Comparison of ENCODE assay signal across 15 cellular contexts in the genomic region with DNA sequence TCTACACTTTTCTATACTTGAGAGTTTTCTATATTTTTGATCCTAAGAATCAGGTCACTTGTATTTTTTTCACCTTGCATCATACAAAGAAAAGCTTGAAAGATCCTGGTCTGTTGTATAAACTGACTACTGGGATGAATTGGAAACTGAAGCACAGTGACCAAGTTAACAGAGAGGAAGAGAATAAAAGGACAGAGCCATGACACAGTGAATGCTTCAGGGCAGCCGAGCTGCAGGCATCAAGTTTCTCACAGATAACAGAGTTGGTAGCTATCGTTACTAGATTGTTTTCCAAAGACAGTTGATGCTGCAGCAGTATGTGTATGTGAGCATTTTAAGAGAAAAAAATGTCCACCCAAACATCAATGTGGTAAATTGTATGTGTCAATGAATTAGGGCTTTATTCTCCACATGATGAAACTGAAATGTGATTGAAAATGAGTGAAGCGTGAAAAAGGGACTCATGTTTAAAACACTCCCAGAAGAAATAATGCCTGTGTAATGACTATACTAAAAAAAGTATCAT.
"Had no signal": no experiment of that assay in that cellular context is flagged by ENCODE, and none has a peak within 500 bp of the region (broad histone marks: within the 10 kb centered on the region; RNA-seq: fewer than 3 reads in every experiment).

No MANE protein-coding gene starts in this region.

- H3K27ac ChIP-seq: brain microvascular endothelial cell, esophagus muscularis mucosa, lower lobe of right lung, pancreas, thyroid gland, uterus had no signal

- DNase-seq: activated naive CD8-positive, alpha-beta T cell treated with anti-CD3 and anti-CD28 coated beads for 36 hours; brain microvascular endothelial cell; cortex of kidney; effector CD4-positive, alpha-beta T cell; kidney glomerular epithelial cell; lower lobe of right lung; midbrain; pancreas; stimulated activated CD4-positive, alpha-beta T cell treated with anti-CD3 and anti-CD28 coated beads, Interleukin-12 subunit alpha, Interleukin-12 subunit beta, amount 100 ng/mL, for 4 hours; stimulated activated CD4-positive, alpha-beta T cell treated with anti-CD3 and anti-CD28 coated beads, Interleukin-2, amount 100 ng/mL, for 24 hours; T-helper 17 cell; thyroid gland; uterus had no signal

- H3K4me1 ChIP-seq: esophagus muscularis mucosa, lower lobe of right lung, pancreas, thyroid gland, uterus had no signal

- H3K27me3 ChIP-seq: brain microvascular endothelial cell, esophagus muscularis mucosa, pancreas, thyroid gland, uterus had no signal

- ATAC-seq: lower lobe of right lung; pancreas; stimulated activated memory B cell treated with anti-CD40 and anti-IgM and Interleukin-4, amounts not matched to agents 10 μg/mL and 1 μg/mL and 100 μg/mL, for 72 hours; T-helper 17 cell had no signal

- H3K36me3 ChIP-seq: brain microvascular endothelial cell, esophagus muscularis mucosa, lower lobe of right lung, pancreas, thyroid gland, uterus had no signal

- H3K4me3 ChIP-seq: esophagus muscularis mucosa, lower lobe of right lung, pancreas, thyroid gland, uterus had no signal

- H3K9me3 ChIP-seq: lower lobe of right lung, pancreas, thyroid gland, uterus had no signal
